Comparison of ENCODE assay signal across 9 cellular contexts in the genomic region with DNA sequence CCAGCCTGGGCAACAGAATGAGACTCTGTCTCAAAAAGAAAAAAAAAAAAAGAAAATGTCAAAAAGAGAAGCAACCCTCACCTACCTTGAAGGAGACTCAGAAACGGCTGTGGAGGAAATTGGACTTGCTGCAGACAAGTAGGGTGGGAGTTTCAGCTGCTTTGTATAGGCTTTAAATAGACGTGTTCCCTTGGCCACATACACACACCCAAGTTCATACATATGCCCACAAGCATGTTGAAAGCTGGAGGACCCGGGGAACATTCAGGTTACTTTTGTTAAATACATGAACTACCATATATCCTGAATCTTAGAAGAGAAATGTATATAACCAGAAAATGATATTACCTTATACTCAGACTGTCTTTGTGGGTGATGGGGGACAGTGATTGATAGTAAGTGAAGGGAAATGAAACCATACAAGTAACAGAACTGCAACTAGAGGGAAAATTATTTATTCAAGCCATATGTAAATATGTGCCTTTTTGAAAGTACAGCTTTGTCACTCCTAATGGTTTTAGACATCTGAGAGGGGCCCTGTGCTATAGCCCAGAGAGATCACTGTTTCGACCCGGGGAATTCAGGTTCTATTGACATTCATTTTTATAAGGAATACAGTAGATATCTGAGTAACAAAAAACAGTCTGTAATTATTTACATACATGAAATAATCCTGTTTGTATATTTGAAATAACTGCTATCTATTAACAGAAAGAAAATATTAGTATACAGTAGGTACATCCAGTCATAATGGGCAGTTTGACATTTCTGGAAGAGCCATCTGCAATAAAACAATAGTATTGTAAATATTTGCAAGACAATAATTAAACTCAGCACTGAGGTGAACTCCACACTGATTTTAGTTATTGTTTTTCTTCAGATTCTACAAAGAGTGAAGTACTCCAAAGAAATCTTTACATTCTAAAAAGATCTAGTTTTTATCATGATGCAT.
DNase-seq lines count a peak whose midpoint lies in the region; ATAC-seq lines count a peak whose summit lies in the region.
"Had no signal": no experiment of that assay in that cellular context is flagged by ENCODE, and none has a peak within 500 bp of the region (broad histone marks: within the 10 kb centered on the region; RNA-seq: fewer than 3 reads in every experiment).

No MANE protein-coding gene starts in this region.

- ATAC-seq in activated CD4-positive, CD25-positive, alpha-beta regulatory T cell treated with anti-CD3 and anti-CD28 coated beads, Interleukin-2, amount 50 U/mL, for 24 hours, result peak; percentile 32 to 45
- ATAC-seq in HG02678 (IDR thresholded peaks at IDR 0.05; ENCODE audit: unreplicated experiment) (peak; percentile 88), HG03558 (IDR thresholded peaks at IDR 0.05; ENCODE audit: extremely low read depth, unreplicated experiment) (peak; percentile 86)

- no peak for DNase-seq in activated CD4-positive, CD25-positive, alpha-beta regulatory T cell treated with anti-CD3 and anti-CD28 coated beads, Interleukin-2, amount 50 U/mL, for 72 hours
- DNase-seq in iPS-NIHi11 (ENCODE audit: low spot score) (no peak), RKO (ENCODE audit: low spot score) (no peak), retina (no peak), amniotic stem cell (lab: John Stamatoyannopoulos, UW) (no peak)
- DNase-seq: sigmoid colon had no signal
